Comparison of ENCODE assay signal across 9 cellular contexts in genomic region chr18:34729264-34729663, GRCh38. TPM values are rescaled to one million over a fixed set of nuclear protein-coding genes. Genes with fewer than 3 reads are reported as not detected.
DNase-seq lines count a peak whose midpoint lies in the region; ATAC-seq, FAIRE-seq and TF ChIP-seq lines count a peak whose summit lies in the region.
"Had no signal": no experiment of that assay in that cellular context is flagged by ENCODE, and none has a peak within 500 bp of the region (broad histone marks: within the 10 kb centered on the region; RNA-seq: fewer than 3 reads in every experiment).

No MANE protein-coding gene starts in this region.

- DNase-seq in A172 (ENCODE audit: low spot score) (peak; percentile 49), HT-29 (ENCODE audit: low spot score) (peak; percentile 19), astrocyte of the spinal cord (ENCODE audit: low read depth, low spot score) (peak; percentile 45), superior temporal gyrus (ENCODE audit: extremely low spot score) (no peak), MV-4-11 (lab: John Stamatoyannopoulos, UW) (no peak), GM12892 (ENCODE audit: insufficient read length) (no peak)

- H3K27ac ChIP-seq in layer of hippocampus (ENCODE audit: low read depth, low read length): peak overlapping the region; percentile 48

- H3K4me3 ChIP-seq in astrocyte of the spinal cord (ENCODE audit: low read depth, low read length): no peak overlapping the region

- in situ Hi-C loops in astrocyte of the spinal cord (cut with HindIII; ENCODE audit: low sequenced_read_pairs): no loop called here

- peak; percentile 54 for TF ChIP-seq CTCF in astrocyte of the spinal cord (IDR thresholded peaks at IDR 0.05; ENCODE audit: low read depth, low read length)

- no peak for FAIRE-seq in GM12892 (lab: Jason Lieb, UNC)
- FAIRE-seq: colon had no signal

- H3K27me3 ChIP-seq in layer of hippocampus (ENCODE audit: control insufficient read depth, insufficient read depth, low read length): no peaks in the 10 kb centered on the region

- peak; percentile 69 for ATAC-seq in GM18519 (IDR thresholded peaks at IDR 0.05; ENCODE audit: low FRiP score, unreplicated experiment)

- no peak for TF ChIP-seq POLR2A in GM12892 (IDR thresholded peaks at IDR 0.05; ENCODE audit: low read depth, low read length)

RNA-seq across cellular contexts. Expression of gene DTNA, which starts 19.2 kb away (rescaled TPM):
- 18.8 and 20.9 TPM in 2 replicates for total RNA-seq in A172 (2014; rRNA removed; shearing (Covaris generic))
- total RNA-seq in HT-29 (2014; rRNA removed; shearing (Covaris generic)): 0.18 TPM in 1 of 2 replicates, not detected in the other
- polyA plus RNA-seq in GM12892 (2012; ENCODE audit: missing spikeins): 0.36 TPM

Comparison
In these comparisons a context has a peak if more than half of its experiments do, and no peak if none do; other contexts are left out.
1. DNase-seq: peak in A172 (single experiment), HT-29 (single experiment) and astrocyte of the spinal cord (single experiment); none in superior temporal gyrus (single experiment), MV-4-11 (single experiment) and GM12892 (single experiment).
2. RNA of gene DTNA, which starts 19.2 kb away (total RNA-seq): 18.8 to 20.9 TPM in A172; 0.18 TPM in HT-29; every median in the first group is over 10 times any median in the second.